24 cellular contexts compared by ENCODE assay signal in the genomic region with DNA sequence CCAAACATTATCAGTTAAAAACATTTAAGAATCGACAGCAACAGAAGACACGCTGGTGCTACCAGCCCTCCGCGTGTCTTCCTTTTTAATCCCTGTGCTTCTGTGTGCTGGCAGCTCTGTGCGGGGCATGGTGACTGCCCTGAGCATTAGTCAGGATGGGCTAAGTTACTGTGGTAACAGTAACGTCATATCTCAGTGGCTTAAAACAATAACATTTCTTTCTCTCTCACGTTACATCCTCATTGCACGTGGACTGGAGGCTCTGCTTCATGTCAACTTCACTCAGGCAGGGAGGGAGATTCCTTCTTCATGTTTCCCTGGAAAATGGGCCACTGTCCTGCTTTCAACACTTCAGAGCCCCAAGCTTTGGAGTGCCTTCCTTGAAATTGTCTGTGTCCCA.
DNase-seq lines count a peak whose midpoint lies in the region; FAIRE-seq and TF ChIP-seq lines count a peak whose summit lies in the region.
"Had no signal": no experiment of that assay in that cellular context is flagged by ENCODE, and none has a peak within 500 bp of the region (broad histone marks: within the 10 kb centered on the region; RNA-seq: fewer than 3 reads in every experiment).

No MANE protein-coding gene starts in this region.

- peak; percentile 1 for DNase-seq in M059J (ENCODE audit: low read depth)
- peak; percentile 64 for DNase-seq in mammary epithelial cell
- DNase-seq in mucosa of gallbladder (ENCODE audit: low spot score) = peak; percentile 21
- peak; percentile 13 for DNase-seq in urothelium cell line (ENCODE audit: low spot score)
- DNase-seq in ACHN = no peak
- DNase-seq in NOMO-1 treated with dmso at 0.1 percent for 144 hours (lab: John Stamatoyannopoulos, UW; ENCODE audit: unreplicated experiment) = no peak
- DNase-seq in NCI-H187 treated with DMSO at 0.1 percent for 48 hours (lab: John Stamatoyannopoulos, UW) = no peak
- DNase-seq: activated CD4-positive, alpha-beta T cell treated with anti-CD3 and anti-CD28 coated beads for 48 hours; activated naive CD4-positive, alpha-beta T cell treated with Interleukin-2 at 50 U/mL for 16 hours; activated T-cell treated with anti-CD3 and anti-CD28 coated beads, Interleukin-2, amount 50 U/mL, for 48 hours; adrenal gland; CD4-positive, CD25-positive, alpha-beta regulatory T cell; endodermal cell; GOT3; left cardiac atrium; mesendoderm; naive thymus-derived CD8-positive, alpha-beta T cell; NCI-H1694 treated with DMSO at 0.1 percent for 48 hours; retina; stimulated activated naive CD4-positive, alpha-beta T cell treated with Interleukin-2 at 50 U/mL for 16 hours had no signal

- H2AFZ ChIP-seq in mammary epithelial cell (ENCODE audit: low read depth, low read length) = peak overlapping the region; percentile 68

- H3K4me1 ChIP-seq in mammary epithelial cell (ENCODE audit: insufficient read depth, low read length) = peaks cover 17% of the 10 kb centered on the region
- H3K4me1 ChIP-seq: adrenal gland had no signal

- intact Hi-C loops in mammary epithelial cell (cut with micrococcal nuclease) = no loop called here

- 55% methylated on average over 8 of the region's 8 CpGs for WGBS in mammary epithelial cell (ENCODE audit: low coverage, missing lambda C conversion rate)

- no peak for FAIRE-seq in urothelium cell line (lab: Jason Lieb, UNC)
- FAIRE-seq: G401.6, RCC 7860 had no signal

- dilution Hi-C loops in mammary epithelial cell (cut with HindIII; ENCODE audit: low sequenced_read_pairs) = no loop called here

- H3K4me3 ChIP-seq in mammary epithelial cell (replicated peaks in 1 of 3; ENCODE audit: insufficient read depth in 1 of 3, low read depth in 2 of 3, low read length in 3 of 3) = no peak overlapping the region
- H3K4me3 ChIP-seq: adrenal gland, SK-N-MC had no signal

- in situ Hi-C loops in mammary epithelial cell (cut with MboI; ENCODE audit: low sequenced_read_pairs in 2 of 2) (no loop called here), ACHN (cut with HindIII; ENCODE audit: low pct_ligation_motif_present, low pct_unique_long_range_greater_than_20kb, low sequenced_read_pairs) (no loop called here)

- H3K27ac ChIP-seq in mammary epithelial cell (ENCODE audit: insufficient read depth, low read depth, low read length) = peak overlapping the region; percentile 81
- H3K27ac ChIP-seq: adrenal gland, KMS-11, SK-N-MC had no signal

- CTCF ChIA-PET in mammary epithelial cell (lab: Charles Lee; ENCODE audit: low non-redundant PET) = interaction anchor here (0.6 kb wide), 1 partner anchor 450 kb away, joined by 3 read pairs; no protein-coding TSS in a partner anchor

- no peaks in the 10 kb centered on the region for H3K79me2 ChIP-seq in mammary epithelial cell (ENCODE audit: insufficient read depth, low read length)

- no peaks in the 10 kb centered on the region for H3K9me3 ChIP-seq in mammary epithelial cell (replicated peaks; ENCODE audit: insufficient read depth, low read length)
- H3K9me3 ChIP-seq: adrenal gland had no signal

- peak overlapping the region; percentile 42 for H3K9ac ChIP-seq in mammary epithelial cell (ENCODE audit: insufficient read depth, low read length)
- H3K9ac ChIP-seq: KMS-11 had no signal

- peak overlapping the region; percentile 67 for H3K4me2 ChIP-seq in mammary epithelial cell (ENCODE audit: insufficient read depth, low read depth, low read length)
- H3K4me2 ChIP-seq: KMS-11 had no signal

- no peak for TF ChIP-seq CTCF in mammary epithelial cell (conservative IDR thresholded peaks at IDR 0.05 in 1 of 2, IDR thresholded peaks at IDR 0.05 in 1 of 2; ENCODE audit: extremely low read depth in 1 of 2, insufficient read depth in 1 of 2, low read depth in 1 of 2, low read length in 2 of 2)

- H4K20me1 ChIP-seq in mammary epithelial cell (ENCODE audit: insufficient read depth, low read length) = no peaks in the 10 kb centered on the region

- BruUV-seq in mammary epithelial cell (replicated peaks; lab: Mats Ljungman, UMichigan) = no TSS peak

- no peaks in the 10 kb centered on the region for H3K36me3 ChIP-seq in mammary epithelial cell (ENCODE audit: insufficient read depth, low read length)
- H3K36me3 ChIP-seq: adrenal gland had no signal

- H3K27me3 ChIP-seq in mammary epithelial cell (ENCODE audit: insufficient read depth, low read length) = no peaks in the 10 kb centered on the region
- H3K27me3 ChIP-seq: adrenal gland had no signal

Comparison
In these comparisons a context has a peak if more than half of its experiments do, and no peak if none do; other contexts are left out.
1. DNase-seq: peak in M059J (single experiment), mammary epithelial cell (single experiment), mucosa of gallbladder (single experiment) and urothelium cell line (single experiment); none in ACHN (single experiment), NOMO-1 treated with dmso at 0.1 percent for 144 hours (single experiment) and NCI-H187 treated with DMSO at 0.1 percent for 48 hours (single experiment).